In genomic region chr16:9092282-9092962, GRCh38 we compare ENCODE assay signal across 8 cellular contexts. TPM values are rescaled to one million over a fixed set of nuclear protein-coding genes. Genes with fewer than 3 reads are reported as not detected.
DNase-seq lines count a peak whose midpoint lies in the region; ATAC-seq and TF ChIP-seq lines count a peak whose summit lies in the region.

No MANE protein-coding gene starts in this region.

- peak overlapping the region; percentile 99 for H3K27ac Mint-ChIP-seq in T-helper 17 cell

- H3K36me3 Mint-ChIP-seq in T-helper 17 cell (ENCODE audit: low read depth) = peaks cover 14% of the 10 kb centered on the region

- in situ Hi-C loops in astrocyte of the spinal cord (cut with HindIII; ENCODE audit: low sequenced_read_pairs) = no loop called here

- TF ChIP-seq CTCF in astrocyte of the spinal cord (IDR thresholded peaks at IDR 0.05; ENCODE audit: low read depth, low read length) = no peak

- peak overlapping the region; percentile 94 for H3K4me3 ChIP-seq in astrocyte of the spinal cord (ENCODE audit: low read depth, low read length)

- H3K9me3 ChIP-seq in T-helper 17 cell (ENCODE audit: control insufficient read depth, low read length, poor library complexity, severe bottlenecking) = no peaks in the 10 kb centered on the region

- H3K4me3 Mint-ChIP-seq in T-helper 17 cell = peak overlapping the region; percentile 99

- peaks cover 41% of the 10 kb centered on the region for H3K4me1 Mint-ChIP-seq in T-helper 17 cell

- no peaks in the 10 kb centered on the region for H3K27me3 Mint-ChIP-seq in T-helper 17 cell

- DNase-seq in activated CD4-positive, CD25-positive, alpha-beta regulatory T cell (lab: John Stamatoyannopoulos, UW) = peak in 3 of 4 experiments; percentile 36 to 39 (median 37)
- DNase-seq in T-helper 17 cell (peak; percentile 37 to 60 (median 49)), astrocyte of the spinal cord (ENCODE audit: low read depth, low spot score) (no peak), iPS-NIHi11 (ENCODE audit: low spot score) (peak; percentile 48), foreskin melanocyte (no peak)
- peak; percentile 52 for DNase-seq in stimulated activated CD4-positive, alpha-beta T cell treated with anti-CD3 and anti-CD28 coated beads, Interleukin-12 subunit alpha, Interleukin-12 subunit beta, amount 100 ng/mL, for 4 hours

- ATAC-seq in activated CD4-positive, CD25-positive, alpha-beta regulatory T cell treated with anti-CD3 and anti-CD28 coated beads, Interleukin-2, amount 50 U/mL, for 24 hours = no peak
- ATAC-seq in HG03175 (IDR thresholded peaks at IDR 0.05; ENCODE audit: unreplicated experiment) = peak; percentile 14
- ATAC-seq in T-helper 17 cell = no peak

RNA-seq across cellular contexts. Expression of gene HAPSTR1, which starts 1.0 kb away (rescaled TPM):
- 100 to 1,000 TPM; 122 to 124 TPM for total RNA-seq in T-helper 17 cell

Comparison
In these comparisons a context has a peak if more than half of its experiments do, and no peak if none do; other contexts are left out.
1. DNase-seq: peak in activated CD4-positive, CD25-positive, alpha-beta regulatory T cell (3 of 4), T-helper 17 cell (3 of 3), iPS-NIHi11 (single experiment) and stimulated activated CD4-positive, alpha-beta T cell treated with anti-CD3 and anti-CD28 coated beads, Interleukin-12 subunit alpha, Interleukin-12 subunit beta, amount 100 ng/mL, for 4 hours (single experiment); none in astrocyte of the spinal cord (single experiment) and foreskin melanocyte (single experiment).